In genomic region chr4:168864831-168865541, GRCh38 we compare ENCODE assay signal across 1 cellular context.
TF ChIP-seq lines count a peak whose summit lies in the region.

No MANE protein-coding gene starts in this region.

TF ChIP-seq in GM23338, 12 proteins besides CTCF, POLR2A, EP300 and RAD21 (continued from another document):
- TF ChIP-seq REST (IDR thresholded peaks at IDR 0.05; ENCODE audit: unreplicated experiment) (no peak), ZNF331 (CRISPR knock-in tag; IDR thresholded peaks at IDR 0.05; ENCODE audit: low read depth) (no peak)
